21 cellular contexts compared by ENCODE assay signal in the genomic region with DNA sequence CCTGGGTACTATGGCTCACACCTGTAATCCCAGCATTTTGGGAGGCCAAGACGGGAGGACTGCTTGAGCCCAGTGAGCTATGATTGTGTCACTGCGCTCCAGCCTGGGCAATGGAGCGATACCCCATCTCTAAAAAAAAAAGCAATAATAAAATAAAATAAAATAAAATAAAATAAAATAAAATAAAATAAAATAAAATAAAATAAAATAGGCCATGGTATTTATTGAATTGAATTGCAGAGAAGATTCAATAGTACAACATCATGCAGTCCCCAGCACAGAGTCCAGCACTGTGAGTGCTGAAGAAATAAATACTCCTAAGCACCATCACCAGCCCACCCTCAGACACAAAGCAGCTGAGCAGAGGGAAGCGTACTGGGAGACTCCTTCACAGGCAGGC.
"Had no signal": no experiment of that assay in that cellular context is flagged by ENCODE, and none has a peak within 500 bp of the region (broad histone marks: within the 10 kb centered on the region; RNA-seq: fewer than 3 reads in every experiment).

No MANE protein-coding gene starts in this region.

- DNase-seq: IMR-90; Karpas-422; KG1; MG63; NCI-H1092; NCI-H1105 treated with DMSO at 0.1 percent for 48 hours; NCI-H1417 treated with DMSO at 0.1 percent for 48 hours; NCI-H187; NCI-H2029; NCI-H2081 treated with DMSO at 0.1 percent for 48 hours; NCI-H2227 treated with DMSO at 0.1 percent for 48 hours; NCI-H526; NCI-H748 treated with DMSO at 0.1 percent for 48 hours; NK-92 treated with Interleukin-12 subunit alpha and Interleukin-12 subunit beta, amount 100 ng/mL, for 24 hours; PC-9; Peyer's patch; SJCRH30; T-helper 1 cell had no signal

- ATAC-seq: HepG2, Right ventricle myocardium inferior, SK-N-SH treated with all-trans-retinoic acid at 6 μM for 48 hours had no signal
